17 cellular contexts compared by ENCODE assay signal in the genomic region with DNA sequence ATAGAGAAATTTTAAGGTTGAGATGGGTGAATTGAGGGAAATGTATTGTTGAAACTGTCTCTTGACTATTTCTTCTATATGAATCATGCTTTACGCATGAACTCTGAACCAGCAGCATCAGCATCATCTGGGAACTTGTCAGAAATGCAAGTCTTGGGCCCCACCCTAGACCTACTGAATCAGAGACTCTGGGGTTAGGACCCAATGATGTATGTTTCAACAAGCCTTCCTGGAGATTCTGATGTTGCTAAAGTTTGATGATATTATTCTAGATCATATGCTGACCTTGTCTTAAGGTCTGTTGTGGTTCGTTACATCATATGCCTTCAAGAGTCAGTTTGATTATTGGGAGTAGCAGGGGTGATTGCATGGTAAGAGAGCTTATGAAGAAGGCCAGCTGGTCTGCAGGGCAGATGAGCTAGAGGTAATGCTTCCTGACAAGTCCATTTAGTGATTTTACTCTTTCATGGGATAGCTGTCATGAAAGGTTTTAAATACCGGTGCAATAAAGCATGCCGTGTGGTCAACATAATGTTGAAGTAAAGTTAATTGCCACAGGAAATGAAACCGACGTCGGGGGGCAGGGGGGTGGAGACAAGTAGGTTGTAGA.
A peak's percentile ranks its signal among the peaks of the same experiment; 100 is the strongest.
DNase-seq lines count a peak whose midpoint lies in the region; ATAC-seq and TF ChIP-seq lines count a peak whose summit lies in the region.
"Had no signal": no experiment of that assay in that cellular context is flagged by ENCODE, and none has a peak within 500 bp of the region (broad histone marks: within the 10 kb centered on the region; RNA-seq: fewer than 3 reads in every experiment).

No MANE protein-coding gene starts in this region.

- no peak overlapping the region for H3K4me3 Mint-ChIP-seq in effector memory CD8-positive, alpha-beta T cell
- no peak overlapping the region for H3K4me3 Mint-ChIP-seq in activated T-helper 2 cell treated with anti-CD3 and anti-CD28 coated beads, Interferon-gamma antibody, Interleukin-2, Interleukin-4, amounts not matched to agents 10 μg/mL and 5 μg/mL and 100 μg/mL, durations not matched to agents 14 hours and 24 hours and 36 hours (ENCODE audit: low read depth)

- no peak overlapping the region for H3K4me3 ChIP-seq in fibroblast of the aortic adventitia (ENCODE audit: low read depth, low read length)
- H3K4me3 ChIP-seq: A549, SJSA1 had no signal

- peak; percentile 2 for DNase-seq in EL
- peak; percentile 20 for DNase-seq in HT1080 (ENCODE audit: low read depth)
- peak; percentile 11 for DNase-seq in fibroblast of the aortic adventitia (ENCODE audit: low read depth)
- DNase-seq in renal cortical epithelial cell (ENCODE audit: low read depth) = peak; percentile 25
- no peak for DNase-seq in effector memory CD8-positive, alpha-beta T cell
- DNase-seq in DMS 273 (lab: John Stamatoyannopoulos, UW; ENCODE audit: unreplicated experiment) = no peak
- DNase-seq in activated T-helper 2 cell treated with anti-CD3 and anti-CD28 coated beads, Interferon-gamma antibody, Interleukin-2, Interleukin-4, amounts not matched to agents 10 μg/mL and 5 μg/mL and 100 μg/mL, durations not matched to agents 14 hours and 24 hours and 36 hours (ENCODE audit: low spot score) = no peak
- DNase-seq: C1 segment of cervical spinal cord, DMS 273 treated with DMSO at 0.1 percent for 48 hours, Karpas-422, MM.1S, NCI-H1105 treated with DMSO at 0.1 percent for 48 hours, NCI-H187, NCI-H446 treated with DMSO at 0.1 percent for 48 hours, NCI-H748 treated with DMSO at 0.1 percent for 48 hours had no signal

- peaks cover 0 to 2% of the 10 kb centered on the region in 2 donors for H3K9me3 Mint-ChIP-seq in effector memory CD8-positive, alpha-beta T cell
- H3K9me3 Mint-ChIP-seq in activated T-helper 2 cell treated with anti-CD3 and anti-CD28 coated beads, Interferon-gamma antibody, Interleukin-2, Interleukin-4, amounts not matched to agents 10 μg/mL and 5 μg/mL and 100 μg/mL, durations not matched to agents 14 hours and 24 hours and 36 hours = peaks cover 2% of the 10 kb centered on the region

- no peak overlapping the region for H3K27ac Mint-ChIP-seq in effector memory CD8-positive, alpha-beta T cell
- H3K27ac Mint-ChIP-seq in activated T-helper 2 cell treated with anti-CD3 and anti-CD28 coated beads, Interferon-gamma antibody, Interleukin-2, Interleukin-4, amounts not matched to agents 10 μg/mL and 5 μg/mL and 100 μg/mL, durations not matched to agents 14 hours and 24 hours and 36 hours = no peak overlapping the region

- H3K36me3 Mint-ChIP-seq in effector memory CD8-positive, alpha-beta T cell (ENCODE audit: insufficient read depth) = no peaks in the 10 kb centered on the region
- no peaks in the 10 kb centered on the region for H3K36me3 Mint-ChIP-seq in activated T-helper 2 cell treated with anti-CD3 and anti-CD28 coated beads, Interferon-gamma antibody, Interleukin-2, Interleukin-4, amounts not matched to agents 10 μg/mL and 5 μg/mL and 100 μg/mL, durations not matched to agents 14 hours and 24 hours and 36 hours (ENCODE audit: low read depth)

- H3K27me3 Mint-ChIP-seq in effector memory CD8-positive, alpha-beta T cell = peaks cover 6 to 12% of the 10 kb centered on the region in 2 donors
- peaks cover 5% of the 10 kb centered on the region for H3K27me3 Mint-ChIP-seq in activated T-helper 2 cell treated with anti-CD3 and anti-CD28 coated beads, Interferon-gamma antibody, Interleukin-2, Interleukin-4, amounts not matched to agents 10 μg/mL and 5 μg/mL and 100 μg/mL, durations not matched to agents 14 hours and 24 hours and 36 hours (ENCODE audit: low read depth)

- H3K4me1 Mint-ChIP-seq in effector memory CD8-positive, alpha-beta T cell (ENCODE audit: low read depth in 2 of 2) = no peaks in the 10 kb centered on the region
- no peaks in the 10 kb centered on the region for H3K4me1 Mint-ChIP-seq in activated T-helper 2 cell treated with anti-CD3 and anti-CD28 coated beads, Interferon-gamma antibody, Interleukin-2, Interleukin-4, amounts not matched to agents 10 μg/mL and 5 μg/mL and 100 μg/mL, durations not matched to agents 14 hours and 24 hours and 36 hours (ENCODE audit: low read depth)

- intact Hi-C loops in activated T-helper 2 cell treated with anti-CD3 and anti-CD28 coated beads, Interferon-gamma antibody, Interleukin-2, Interleukin-4, amounts not matched to agents 10 μg/mL and 5 μg/mL and 100 μg/mL, durations not matched to agents 14 hours and 24 hours and 36 hours (cut with micrococcal nuclease) = no loop called here

- no peak for ATAC-seq in effector memory CD8-positive, alpha-beta T cell (replicated peaks)
- ATAC-seq: A549 had no signal

- no peak for TF ChIP-seq CTCF in fibroblast of the aortic adventitia (IDR thresholded peaks at IDR 0.05; ENCODE audit: insufficient read depth, low read length)

Comparison
In these comparisons a context has a peak if more than half of its experiments do, and no peak if none do; other contexts are left out.
1. DNase-seq: peak in EL (single experiment), HT1080 (single experiment), fibroblast of the aortic adventitia (single experiment) and renal cortical epithelial cell (single experiment); none in effector memory CD8-positive, alpha-beta T cell (0 of 3), DMS 273 (single experiment) and activated T-helper 2 cell treated with anti-CD3 and anti-CD28 coated beads, Interferon-gamma antibody, Interleukin-2, Interleukin-4, amounts not matched to agents 10 μg/mL and 5 μg/mL and 100 μg/mL, durations not matched to agents 14 hours and 24 hours and 36 hours (single experiment).